Comparison of ENCODE assay signal across 8 cellular contexts in genomic region chr16:48608452-48608851, GRCh38. TPM values are rescaled to one million over a fixed set of nuclear protein-coding genes. Genes with fewer than 3 reads are reported as not detected.
DNase-seq lines count a peak whose midpoint lies in the region; ATAC-seq and TF ChIP-seq lines count a peak whose summit lies in the region.

No MANE protein-coding gene starts in this region.

- no peak overlapping the region for H3K14ac ChIP-seq in trophoblast cell (ENCODE audit: low read length)

- peaks cover 0 to 4% (median 3%) of the 10 kb centered on the region in 5 donors for H3K9me3 Mint-ChIP-seq in CD8-positive, alpha-beta memory T cell
- H3K9me3 Mint-ChIP-seq in effector memory CD8-positive, alpha-beta T cell: peaks cover 0 to 7% of the 10 kb centered on the region in 2 donors

- no peak overlapping the region for H2AFZ ChIP-seq in trophoblast cell (ENCODE audit: insufficient read depth, low read length, poor library complexity)

- no peak overlapping the region for H3K9ac ChIP-seq in trophoblast cell (ENCODE audit: low read length)

- peaks cover 24% of the 10 kb centered on the region for H3K79me2 ChIP-seq in trophoblast cell (ENCODE audit: control insufficient read depth, insufficient read depth, low read length, poor library complexity)

- peaks cover 3 to 17% (median 4%) of the 10 kb centered on the region in 3 donors for H3K36me3 Mint-ChIP-seq in CD8-positive, alpha-beta memory T cell
- H3K36me3 Mint-ChIP-seq in effector memory CD8-positive, alpha-beta T cell (ENCODE audit: insufficient read depth): peaks cover 33% of the 10 kb centered on the region

- H3K4me1 ChIP-seq in CD8-positive, alpha-beta memory T cell (ENCODE audit: insufficient read depth, low read length): peaks cover 87% of the 10 kb centered on the region
- H3K4me1 ChIP-seq in trophoblast cell (ENCODE audit: control insufficient read depth in 1 of 2, insufficient read depth in 2 of 2, low read length in 2 of 2): peaks cover 3 to 27% of the 10 kb centered on the region in 2 experiments
- peaks cover 53% of the 10 kb centered on the region for H3K4me1 ChIP-seq in body of pancreas

- peak overlapping the region; percentile 52 for H3K4ac ChIP-seq in trophoblast cell (ENCODE audit: low read depth, low read length)

- H3K27ac ChIP-seq in CD8-positive, alpha-beta memory T cell (ENCODE audit: low read depth, low read length): peak overlapping the region; percentile 97
- no peak overlapping the region for H3K27ac ChIP-seq in trophoblast cell (ENCODE audit: low read depth, low read length)
- H3K27ac ChIP-seq in body of pancreas: no peak overlapping the region

- peaks cover 40 to 50% (median 41%) of the 10 kb centered on the region in 3 donors for H3K4me1 Mint-ChIP-seq in CD8-positive, alpha-beta memory T cell
- peaks cover 34 to 44% of the 10 kb centered on the region in 2 donors for H3K4me1 Mint-ChIP-seq in effector memory CD8-positive, alpha-beta T cell (ENCODE audit: low read depth in 2 of 2)

- WGBS in trophoblast cell (ENCODE audit: extremely low coverage, insufficient coverage, insufficient read length): no CpG with 5 or more reads among the region's 3 CpGs
- 61 to 79% methylated on average over 3 of the region's 3 CpGs for WGBS in body of pancreas, 2 donors

- H3K27ac Mint-ChIP-seq in CD8-positive, alpha-beta memory T cell: peak overlapping the region in 7 of 8 donors; percentile 89 to 98 (median 94)
- no peak overlapping the region for H3K27ac Mint-ChIP-seq in effector memory CD8-positive, alpha-beta T cell

- no peak overlapping the region for H3K23ac ChIP-seq in trophoblast cell (ENCODE audit: low read length)

- no peak overlapping the region for H2BK5ac ChIP-seq in trophoblast cell (ENCODE audit: low read depth, low read length, poor library complexity)

- TF ChIP-seq POLR2A in body of pancreas (IDR thresholded peaks at IDR 0.05): no peak

- H3K4me3 ChIP-seq in CD8-positive, alpha-beta memory T cell (ENCODE audit: low read length): peak overlapping the region; percentile 68
- H3K4me3 ChIP-seq in trophoblast cell (ENCODE audit: low read depth, low read length) (no peak overlapping the region), body of pancreas (peak overlapping the region in 1 of 2 donors; percentile 83)

- POLR2A ChIA-PET in CD8-positive, alpha-beta memory T cell (lab: Charles Lee): interaction anchor here (0.5 to 1.0 kb wide), 11 partner anchors 13 to 1957 kb away, joined by 3 to 9 read pairs (median 4); partner anchors contain the start of gene HEATR3

- no peak overlapping the region for H4K91ac ChIP-seq in trophoblast cell (ENCODE audit: low read depth, low read length)

- peaks cover 9% of the 10 kb centered on the region for H3K79me1 ChIP-seq in trophoblast cell (ENCODE audit: low read length)

- intact Hi-C loops in body of pancreas (cut with DNase I): no loop called here

- H3K36me3 ChIP-seq in CD8-positive, alpha-beta memory T cell (ENCODE audit: insufficient read depth, low read length): no peaks in the 10 kb centered on the region
- H3K36me3 ChIP-seq in trophoblast cell (ENCODE audit: control insufficient read depth in 1 of 2, insufficient read depth in 2 of 2, low read length in 2 of 2): no peaks in the 10 kb centered on the region
- no peaks in the 10 kb centered on the region for H3K36me3 ChIP-seq in body of pancreas (replicated peaks in 1 of 2; ENCODE audit: insufficient read depth in 1 of 2, low read depth in 2 of 2)

- H2AK5ac ChIP-seq in trophoblast cell (ENCODE audit: low read length): no peak overlapping the region

- H2BK120ac ChIP-seq in trophoblast cell (ENCODE audit: insufficient read depth, low read length, poor library complexity): no peak overlapping the region

- H3K4me3 Mint-ChIP-seq in CD8-positive, alpha-beta memory T cell: no peak overlapping the region
- no peak overlapping the region for H3K4me3 Mint-ChIP-seq in effector memory CD8-positive, alpha-beta T cell

- H3K27me3 Mint-ChIP-seq in CD8-positive, alpha-beta memory T cell: peaks cover 0 to 6% of the 10 kb centered on the region in 2 donors
- no peaks in the 10 kb centered on the region for H3K27me3 Mint-ChIP-seq in effector memory CD8-positive, alpha-beta T cell

- peak overlapping the region; percentile 87 for H3K4me2 ChIP-seq in trophoblast cell (ENCODE audit: low read length)

- no peaks in the 10 kb centered on the region for H3K9me3 ChIP-seq in CD8-positive, alpha-beta memory T cell (ENCODE audit: low read length)
- H3K9me3 ChIP-seq in trophoblast cell (ENCODE audit: insufficient read depth, low read depth, low read length): peaks cover 3% of the 10 kb centered on the region
- no peaks in the 10 kb centered on the region for H3K9me3 ChIP-seq in body of pancreas

- CTCF ChIA-PET in CD8-positive, alpha-beta memory T cell (lab: Charles Lee): interaction anchor here (0.6 to 3.8 kb wide), 4 partner anchors 15 to 251 kb away, joined by 3 to 24 read pairs (median 6); no protein-coding TSS in a partner anchor

- TF ChIP-seq CTCF in body of pancreas (IDR thresholded peaks at IDR 0.05): no peak

- ATAC-seq in GM21423 (IDR thresholded peaks at IDR 0.05; ENCODE audit: unreplicated experiment) (peak; percentile 32), body of pancreas (no peak), GM19324 (IDR thresholded peaks at IDR 0.05; ENCODE audit: low FRiP score, unreplicated experiment) (no peak)
- peak; percentile 25 for ATAC-seq in effector memory CD8-positive, alpha-beta T cell (replicated peaks)

- H4K8ac ChIP-seq in trophoblast cell (ENCODE audit: low read depth, low read length): no peak overlapping the region

- peak in 4 of 5 donors; percentile 14 to 64 (median 48) for DNase-seq in CD8-positive, alpha-beta memory T cell
- DNase-seq in NAMALWA (ENCODE audit: low spot score): peak; percentile 39
- DNase-seq in effector memory CD8-positive, alpha-beta T cell: peak in 2 of 3 experiments; percentile 27 to 37
- no peak for DNase-seq in trophoblast cell
- DNase-seq in body of pancreas: no peak
- DNase-seq in DMS114 treated with DMSO at 0.1 percent for 48 hours (lab: John Stamatoyannopoulos, UW; ENCODE audit: unreplicated experiment): no peak

- H3K27me3 ChIP-seq in CD8-positive, alpha-beta memory T cell (ENCODE audit: insufficient read depth, low read length, poor library complexity, severe bottlenecking): no peaks in the 10 kb centered on the region
- H3K27me3 ChIP-seq in trophoblast cell (ENCODE audit: insufficient read depth, low read length) (no peaks in the 10 kb centered on the region), body of pancreas (no peaks in the 10 kb centered on the region)

- H2BK12ac ChIP-seq in trophoblast cell (ENCODE audit: low read length): no peak overlapping the region

- no peak overlapping the region for H4K12ac ChIP-seq in trophoblast cell (ENCODE audit: low read depth, low read length)

- no peak overlapping the region for H3K18ac ChIP-seq in trophoblast cell (ENCODE audit: low read length)

RNA-seq across cellular contexts. Expression of gene N4BP1, which starts 1.5 kb away (rescaled TPM):
- total RNA-seq in CD8-positive, alpha-beta memory T cell: 10 to 100 TPM; 44.3 to 45.0 TPM
- polyA plus RNA-seq in CD8-positive, alpha-beta memory T cell: 57.9 TPM
- 26.2 and 28.6 TPM in 2 replicates for polyA plus RNA-seq in trophoblast cell (2013)
- total RNA-seq in body of pancreas: 10 to 100 TPM; 15.8 to 21.1 TPM

Comparison
In these comparisons a context has a peak if more than half of its experiments do, and no peak if none do; other contexts are left out.
1. DNase-seq: peak in CD8-positive, alpha-beta memory T cell (4 of 5), NAMALWA (single experiment) and effector memory CD8-positive, alpha-beta T cell (2 of 3); none in trophoblast cell (0 of 2), body of pancreas (0 of 4) and DMS114 treated with DMSO at 0.1 percent for 48 hours (single experiment).
2. H3K27ac Mint-ChIP-seq: peak in CD8-positive, alpha-beta memory T cell (7 of 8); none in effector memory CD8-positive, alpha-beta T cell (0 of 2).
3. ATAC-seq: peak in GM21423 (single experiment) and effector memory CD8-positive, alpha-beta T cell (single experiment); none in body of pancreas (single experiment) and GM19324 (single experiment).